In genomic region chr2:9734308-9734707, GRCh38 we compare ENCODE assay signal across 34 cellular contexts.
"Had no signal": no experiment of that assay in that cellular context is flagged by ENCODE, and none has a peak within 500 bp of the region (broad histone marks: within the 10 kb centered on the region; RNA-seq: fewer than 3 reads in every experiment).

No MANE protein-coding gene starts in this region.

- H3K27ac Mint-ChIP-seq: activated CD4-positive, alpha-beta T cell treated with anti-CD3 and anti-CD28 coated beads for 36 hours; activated naive CD8-positive, alpha-beta T cell; activated naive CD8-positive, alpha-beta T cell treated with anti-CD3 and anti-CD28 coated beads, Interleukin-2, amount 50 U/mL, for 24 hours; activated T-cell treated with anti-CD3 and anti-CD28 coated beads, Interleukin-2, amount 50 U/mL, for 24 hours; activated T-cell treated with anti-CD3 and anti-CD28 coated beads, Interleukin-2, amount 50 U/mL, for 72 hours; activated T-helper 1 cell treated with anti-CD3 and anti-CD28 coated beads, Interleukin-12 subunit alpha, Interleukin-12 subunit beta, Interleukin-2, Interleukin-4 antibody, amounts not matched to agents 30 ng/mL and 10 ng/mL and 1 ng/mL, durations not matched to agents 14 hours and 24 hours and 36 hours; brain; WTC11 had no signal

- DNase-seq: activated CD4-positive, alpha-beta memory T cell treated with anti-CD3 and anti-CD28 coated beads, Interleukin-2, amount 10 ng/mL, durations not matched to agents 7 days and 5 days; activated CD4-positive, alpha-beta T cell treated with anti-CD3 and anti-CD28 coated beads for 1 hour; activated CD4-positive, alpha-beta T cell treated with anti-CD3 and anti-CD28 coated beads for 36 hours; activated CD4-positive, alpha-beta T cell treated with anti-CD3 and anti-CD28 coated beads for 48 hours; activated CD4-positive, alpha-beta T cell treated with anti-CD3 and anti-CD28 coated beads, Interleukin-2, amount 10 ng/mL, durations not matched to agents 7 days and 5 days; activated CD4-positive, alpha-beta T cell treated with anti-CD3 and anti-CD28 coated beads, Interleukin-2, amount 50 U/mL, for 48 hours; activated CD4-positive, CD25-positive, alpha-beta regulatory T cell; activated CD8-positive, alpha-beta memory T cell treated with anti-CD3 and anti-CD28 coated beads for 24 hours; activated CD8-positive, alpha-beta memory T cell treated with anti-CD3 and anti-CD28 coated beads, Interleukin-2, amount 10 ng/mL, durations not matched to agents 7 days and 5 days; activated CD8-positive, alpha-beta memory T cell treated with anti-CD3 and anti-CD28 coated beads, Interleukin-2, amount 50 U/mL, for 48 hours; activated CD8-positive, alpha-beta T cell treated with anti-CD3 and anti-CD28 coated beads, Interleukin-2, amount 10 ng/mL, durations not matched to agents 7 days and 5 days; activated gamma-delta T cell; activated naive CD4-positive, alpha-beta T cell treated with anti-CD3 and anti-CD28 coated beads, Interleukin-2, amount 10 ng/mL, durations not matched to agents 7 days and 5 days; activated naive CD4-positive, alpha-beta T cell treated with Interleukin-2 at 50 U/mL for 16 hours; activated naive CD8-positive, alpha-beta T cell treated with anti-CD3 and anti-CD28 coated beads, Interleukin-2, amount 10 ng/mL, durations not matched to agents 7 days and 5 days; activated naive CD8-positive, alpha-beta T cell treated with anti-CD3 and anti-CD28 coated beads, Interleukin-2, amount 50 U/mL, for 24 hours; activated T-cell treated with anti-CD3 and anti-CD28 coated beads, Interleukin-2, amount 50 U/mL, for 24 hours; activated T-cell treated with anti-CD3 and anti-CD28 coated beads, Interleukin-2, amount 50 U/mL, for 72 hours; amygdala; anterior cingulate cortex; caudate nucleus; T-helper 1 cell; T-helper 9 cell; WERI-Rb-1 had no signal

- H3K27me3 ChIP-seq: ascending aorta, cardiac muscle cell had no signal

- H3K36me3 Mint-ChIP-seq: activated naive CD8-positive, alpha-beta T cell; brain had no signal

- H3K4me3 Mint-ChIP-seq: activated CD4-positive, alpha-beta memory T cell treated with anti-CD3 and anti-CD28 coated beads, Interleukin-2, amount 10 ng/mL, durations not matched to agents 7 days and 5 days; activated CD4-positive, alpha-beta T cell treated with anti-CD3 and anti-CD28 coated beads for 36 hours; activated CD4-positive, alpha-beta T cell treated with anti-CD3 and anti-CD28 coated beads, Interleukin-2, amount 10 ng/mL, durations not matched to agents 7 days and 5 days; activated CD8-positive, alpha-beta memory T cell treated with anti-CD3 and anti-CD28 coated beads, Interleukin-2, amount 10 ng/mL, durations not matched to agents 7 days and 5 days; activated CD8-positive, alpha-beta T cell treated with anti-CD3 and anti-CD28 coated beads, Interleukin-2, amount 10 ng/mL, durations not matched to agents 7 days and 5 days; activated naive CD4-positive, alpha-beta T cell treated with anti-CD3 and anti-CD28 coated beads, Interleukin-2, amount 10 ng/mL, durations not matched to agents 7 days and 5 days; activated naive CD4-positive, alpha-beta T cell treated with anti-CD3 and anti-CD28 coated beads, Interleukin-2, amount 50 U/mL, for 24 hours; activated naive CD8-positive, alpha-beta T cell; activated naive CD8-positive, alpha-beta T cell treated with anti-CD3 and anti-CD28 coated beads, Interleukin-2, amount 50 U/mL, for 24 hours; activated T-cell treated with anti-CD3 and anti-CD28 coated beads, Interleukin-2, amount 50 U/mL, for 24 hours; activated T-cell treated with anti-CD3 and anti-CD28 coated beads, Interleukin-2, amount 50 U/mL, for 72 hours; activated T-helper 1 cell treated with anti-CD3 and anti-CD28 coated beads, Interleukin-12 subunit alpha, Interleukin-12 subunit beta, Interleukin-2, Interleukin-4 antibody, amounts not matched to agents 30 ng/mL and 10 ng/mL and 1 ng/mL, durations not matched to agents 14 hours and 24 hours and 36 hours; brain; WTC11 had no signal

- FAIRE-seq: bronchial epithelial cell, colon had no signal

- H3K27ac ChIP-seq: ascending aorta, cardiac muscle cell, WERI-Rb-1 had no signal

- H3K27me3 Mint-ChIP-seq: activated CD4-positive, alpha-beta T cell treated with anti-CD3 and anti-CD28 coated beads for 36 hours; activated CD4-positive, alpha-beta T cell treated with anti-CD3 and anti-CD28 coated beads, Interleukin-2, amount 10 ng/mL, durations not matched to agents 7 days and 5 days; activated naive CD4-positive, alpha-beta T cell treated with anti-CD3 and anti-CD28 coated beads, Interleukin-2, amount 50 U/mL, for 24 hours; activated naive CD8-positive, alpha-beta T cell; activated naive CD8-positive, alpha-beta T cell treated with anti-CD3 and anti-CD28 coated beads, Interleukin-2, amount 10 ng/mL, durations not matched to agents 7 days and 5 days; activated T-cell treated with anti-CD3 and anti-CD28 coated beads, Interleukin-2, amount 50 U/mL, for 24 hours; activated T-helper 17 cell treated with anti-CD3 and anti-CD28 coated beads, Interleukin-2, amount 50 U/mL, for 72 hours had no signal
